Comparison of ENCODE assay signal across 1 cellular context in the genomic region with DNA sequence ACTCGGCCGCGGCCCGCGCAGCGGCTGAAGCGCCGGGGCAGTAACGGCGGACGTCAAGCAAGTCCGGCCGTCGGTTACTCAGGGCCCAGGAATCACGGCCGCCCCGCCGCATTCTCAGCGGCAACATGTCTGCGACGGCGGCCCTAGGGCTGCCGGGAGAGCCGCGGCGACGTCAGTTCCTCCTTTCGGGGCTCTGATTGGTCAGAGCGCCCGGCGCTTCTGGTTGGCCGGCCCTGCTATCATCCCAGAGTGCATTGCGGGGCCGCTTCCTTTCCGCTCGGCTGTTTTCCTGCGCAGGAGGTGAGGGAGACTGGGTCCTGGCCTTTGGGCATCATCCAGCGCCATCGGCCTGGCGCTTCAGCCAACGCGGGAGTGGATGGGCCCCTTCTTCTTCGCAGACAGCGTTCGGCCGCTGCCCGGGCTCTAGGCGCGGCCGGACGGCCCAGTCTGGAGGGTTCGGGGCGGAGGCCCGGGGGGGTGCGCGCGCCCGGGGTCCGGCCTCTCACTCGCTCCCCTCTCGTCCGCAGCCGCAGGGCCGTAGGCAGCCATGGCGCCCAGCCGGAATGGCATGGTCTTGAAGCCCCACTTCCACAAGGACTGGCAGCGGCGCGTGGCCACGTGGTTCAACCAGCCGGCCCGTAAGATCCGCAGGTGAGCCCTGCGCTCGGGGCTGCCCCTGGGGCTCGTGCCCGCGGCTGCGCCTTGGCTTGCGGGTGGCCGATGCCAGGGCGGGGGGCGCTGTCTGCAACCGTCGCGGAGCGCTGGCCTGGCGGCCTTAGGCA.
TF ChIP-seq lines count a peak whose summit lies in the region.

Gene RPL13 (plus strand): TSS at position 270 of the 782 bp plus-strand sequence. CDS start 278 bp downstream, at position 548.

TF ChIP-seq in K562, 482 proteins besides CTCF, POLR2A, EP300 and RAD21 (continued from another document and continues in another):
- no peak for TF ChIP-seq ZNF407 (IDR thresholded peaks at IDR 0.05; ENCODE audit: low read depth)
- TF ChIP-seq TAL1 (IDR thresholded peaks at IDR 0.05): no peak
- TF ChIP-seq CBX8 (IDR thresholded peaks at IDR 0.05; ENCODE audit: borderline replicate concordance, extremely low read depth, low read depth, low read length, poor library complexity, severe bottlenecking): no peak
- TF ChIP-seq ARHGAP35 (IDR thresholded peaks at IDR 0.05; ENCODE audit: partially characterized antibody): no peak
- peak; percentile 98 for TF ChIP-seq POLR2AphosphoS5 (IDR thresholded peaks at IDR 0.05; ENCODE audit: control insufficient read depth, insufficient read depth, low read depth, low read length)
- peak; percentile 69 for TF ChIP-seq GMEB1 (CRISPR knock-in tag; IDR thresholded peaks at IDR 0.05)
- TF ChIP-seq ZNF175 (CRISPR knock-in tag; IDR thresholded peaks at IDR 0.05; ENCODE audit: low read depth): 0 out of 2 replicates have a peak, but pooled peaks have one; percentile 1
- no peak for TF ChIP-seq ZNF316 (IDR thresholded peaks at IDR 0.05)
- no peak; a peak in 1 of 4 replicates for TF ChIP-seq TBL1XR1 (IDR thresholded peaks at IDR 0.05; ENCODE audit: low read length in 2 of 2)
- no peak for TF ChIP-seq ERF (CRISPR knock-in tag; IDR thresholded peaks at IDR 0.05)
- no peak for TF ChIP-seq EWSR1 (IDR thresholded peaks at IDR 0.05; ENCODE audit: borderline replicate concordance, low read depth, partially characterized antibody)
- peak; percentile 88 for TF ChIP-seq PML (IDR thresholded peaks at IDR 0.05; ENCODE audit: low read length)
- peak; percentile 99 for TF ChIP-seq POLR2B (IDR thresholded peaks at IDR 0.05; ENCODE audit: low read depth, partially characterized antibody)
- peak; percentile 70 for TF ChIP-seq ELF1 (tag; IDR thresholded peaks at IDR 0.05)
- TF ChIP-seq NFXL1 (CRISPR knock-in tag; IDR thresholded peaks at IDR 0.05): no peak
- TF ChIP-seq CHCHD3 (CRISPR knock-in tag; IDR thresholded peaks at IDR 0.05): peak; percentile 73
- no peak for TF ChIP-seq SMAD3 (CRISPR knock-in tag; conservative IDR thresholded peaks at IDR 0.05)
- no peak for TF ChIP-seq KLF16 (IDR thresholded peaks at IDR 0.05)
- no peak; the same call in 1 of the 2 replicates for TF ChIP-seq ZNF589 (CRISPR knock-in tag; IDR thresholded peaks at IDR 0.05; ENCODE audit: low read depth)
- peak; percentile 66 for TF ChIP-seq U2AF1 (optimal IDR thresholded peaks at IDR 0.05; ENCODE audit: low read depth, low read length)
- TF ChIP-seq ZNF766 (CRISPR knock-in tag; conservative IDR thresholded peaks at IDR 0.05): peak; percentile 54; the same call in 1 of the 2 replicates
- TF ChIP-seq BRD9 (IDR thresholded peaks at IDR 0.05; ENCODE audit: low read depth, partially characterized antibody): peak; percentile 99
- TF ChIP-seq, protein P1, sequence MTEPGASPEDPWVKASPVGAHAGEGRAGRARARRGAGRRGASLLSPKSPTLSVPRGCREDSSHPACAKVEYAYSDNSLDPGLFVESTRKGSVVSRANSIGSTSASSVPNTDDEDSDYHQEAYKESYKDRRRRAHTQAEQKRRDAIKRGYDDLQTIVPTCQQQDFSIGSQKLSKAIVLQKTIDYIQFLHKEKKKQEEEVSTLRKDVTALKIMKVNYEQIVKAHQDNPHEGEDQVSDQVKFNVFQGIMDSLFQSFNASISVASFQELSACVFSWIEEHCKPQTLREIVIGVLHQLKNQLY (CRISPR knock-in tag; conservative IDR thresholded peaks at IDR 0.05): peak in 1 of 2 experiments; percentile 79; a peak in 2 of 4 replicates
- TF ChIP-seq SMAD2 (IDR thresholded peaks at IDR 0.05; ENCODE audit: low read depth, low read length): no peak
- no peak for TF ChIP-seq ADNP (tag; IDR thresholded peaks at IDR 0.05)
- TF ChIP-seq KAT7 (CRISPR knock-in tag; IDR thresholded peaks at IDR 0.05; ENCODE audit: borderline replicate concordance): 0 out of 2 replicates have a peak, but pooled peaks have one; percentile 12
- no peak; the same call in 1 of the 2 replicates for TF ChIP-seq ZNF717 (CRISPR knock-in tag; IDR thresholded peaks at IDR 0.05)
- TF ChIP-seq, protein P2, sequence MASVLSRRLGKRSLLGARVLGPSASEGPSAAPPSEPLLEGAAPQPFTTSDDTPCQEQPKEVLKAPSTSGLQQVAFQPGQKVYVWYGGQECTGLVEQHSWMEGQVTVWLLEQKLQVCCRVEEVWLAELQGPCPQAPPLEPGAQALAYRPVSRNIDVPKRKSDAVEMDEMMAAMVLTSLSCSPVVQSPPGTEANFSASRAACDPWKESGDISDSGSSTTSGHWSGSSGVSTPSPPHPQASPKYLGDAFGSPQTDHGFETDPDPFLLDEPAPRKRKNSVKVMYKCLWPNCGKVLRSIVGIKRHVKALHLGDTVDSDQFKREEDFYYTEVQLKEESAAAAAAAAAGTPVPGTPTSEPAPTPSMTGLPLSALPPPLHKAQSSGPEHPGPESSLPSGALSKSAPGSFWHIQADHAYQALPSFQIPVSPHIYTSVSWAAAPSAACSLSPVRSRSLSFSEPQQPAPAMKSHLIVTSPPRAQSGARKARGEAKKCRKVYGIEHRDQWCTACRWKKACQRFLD (CRISPR knock-in tag; IDR thresholded peaks at IDR 0.05): no peak
- TF ChIP-seq, protein P3, sequence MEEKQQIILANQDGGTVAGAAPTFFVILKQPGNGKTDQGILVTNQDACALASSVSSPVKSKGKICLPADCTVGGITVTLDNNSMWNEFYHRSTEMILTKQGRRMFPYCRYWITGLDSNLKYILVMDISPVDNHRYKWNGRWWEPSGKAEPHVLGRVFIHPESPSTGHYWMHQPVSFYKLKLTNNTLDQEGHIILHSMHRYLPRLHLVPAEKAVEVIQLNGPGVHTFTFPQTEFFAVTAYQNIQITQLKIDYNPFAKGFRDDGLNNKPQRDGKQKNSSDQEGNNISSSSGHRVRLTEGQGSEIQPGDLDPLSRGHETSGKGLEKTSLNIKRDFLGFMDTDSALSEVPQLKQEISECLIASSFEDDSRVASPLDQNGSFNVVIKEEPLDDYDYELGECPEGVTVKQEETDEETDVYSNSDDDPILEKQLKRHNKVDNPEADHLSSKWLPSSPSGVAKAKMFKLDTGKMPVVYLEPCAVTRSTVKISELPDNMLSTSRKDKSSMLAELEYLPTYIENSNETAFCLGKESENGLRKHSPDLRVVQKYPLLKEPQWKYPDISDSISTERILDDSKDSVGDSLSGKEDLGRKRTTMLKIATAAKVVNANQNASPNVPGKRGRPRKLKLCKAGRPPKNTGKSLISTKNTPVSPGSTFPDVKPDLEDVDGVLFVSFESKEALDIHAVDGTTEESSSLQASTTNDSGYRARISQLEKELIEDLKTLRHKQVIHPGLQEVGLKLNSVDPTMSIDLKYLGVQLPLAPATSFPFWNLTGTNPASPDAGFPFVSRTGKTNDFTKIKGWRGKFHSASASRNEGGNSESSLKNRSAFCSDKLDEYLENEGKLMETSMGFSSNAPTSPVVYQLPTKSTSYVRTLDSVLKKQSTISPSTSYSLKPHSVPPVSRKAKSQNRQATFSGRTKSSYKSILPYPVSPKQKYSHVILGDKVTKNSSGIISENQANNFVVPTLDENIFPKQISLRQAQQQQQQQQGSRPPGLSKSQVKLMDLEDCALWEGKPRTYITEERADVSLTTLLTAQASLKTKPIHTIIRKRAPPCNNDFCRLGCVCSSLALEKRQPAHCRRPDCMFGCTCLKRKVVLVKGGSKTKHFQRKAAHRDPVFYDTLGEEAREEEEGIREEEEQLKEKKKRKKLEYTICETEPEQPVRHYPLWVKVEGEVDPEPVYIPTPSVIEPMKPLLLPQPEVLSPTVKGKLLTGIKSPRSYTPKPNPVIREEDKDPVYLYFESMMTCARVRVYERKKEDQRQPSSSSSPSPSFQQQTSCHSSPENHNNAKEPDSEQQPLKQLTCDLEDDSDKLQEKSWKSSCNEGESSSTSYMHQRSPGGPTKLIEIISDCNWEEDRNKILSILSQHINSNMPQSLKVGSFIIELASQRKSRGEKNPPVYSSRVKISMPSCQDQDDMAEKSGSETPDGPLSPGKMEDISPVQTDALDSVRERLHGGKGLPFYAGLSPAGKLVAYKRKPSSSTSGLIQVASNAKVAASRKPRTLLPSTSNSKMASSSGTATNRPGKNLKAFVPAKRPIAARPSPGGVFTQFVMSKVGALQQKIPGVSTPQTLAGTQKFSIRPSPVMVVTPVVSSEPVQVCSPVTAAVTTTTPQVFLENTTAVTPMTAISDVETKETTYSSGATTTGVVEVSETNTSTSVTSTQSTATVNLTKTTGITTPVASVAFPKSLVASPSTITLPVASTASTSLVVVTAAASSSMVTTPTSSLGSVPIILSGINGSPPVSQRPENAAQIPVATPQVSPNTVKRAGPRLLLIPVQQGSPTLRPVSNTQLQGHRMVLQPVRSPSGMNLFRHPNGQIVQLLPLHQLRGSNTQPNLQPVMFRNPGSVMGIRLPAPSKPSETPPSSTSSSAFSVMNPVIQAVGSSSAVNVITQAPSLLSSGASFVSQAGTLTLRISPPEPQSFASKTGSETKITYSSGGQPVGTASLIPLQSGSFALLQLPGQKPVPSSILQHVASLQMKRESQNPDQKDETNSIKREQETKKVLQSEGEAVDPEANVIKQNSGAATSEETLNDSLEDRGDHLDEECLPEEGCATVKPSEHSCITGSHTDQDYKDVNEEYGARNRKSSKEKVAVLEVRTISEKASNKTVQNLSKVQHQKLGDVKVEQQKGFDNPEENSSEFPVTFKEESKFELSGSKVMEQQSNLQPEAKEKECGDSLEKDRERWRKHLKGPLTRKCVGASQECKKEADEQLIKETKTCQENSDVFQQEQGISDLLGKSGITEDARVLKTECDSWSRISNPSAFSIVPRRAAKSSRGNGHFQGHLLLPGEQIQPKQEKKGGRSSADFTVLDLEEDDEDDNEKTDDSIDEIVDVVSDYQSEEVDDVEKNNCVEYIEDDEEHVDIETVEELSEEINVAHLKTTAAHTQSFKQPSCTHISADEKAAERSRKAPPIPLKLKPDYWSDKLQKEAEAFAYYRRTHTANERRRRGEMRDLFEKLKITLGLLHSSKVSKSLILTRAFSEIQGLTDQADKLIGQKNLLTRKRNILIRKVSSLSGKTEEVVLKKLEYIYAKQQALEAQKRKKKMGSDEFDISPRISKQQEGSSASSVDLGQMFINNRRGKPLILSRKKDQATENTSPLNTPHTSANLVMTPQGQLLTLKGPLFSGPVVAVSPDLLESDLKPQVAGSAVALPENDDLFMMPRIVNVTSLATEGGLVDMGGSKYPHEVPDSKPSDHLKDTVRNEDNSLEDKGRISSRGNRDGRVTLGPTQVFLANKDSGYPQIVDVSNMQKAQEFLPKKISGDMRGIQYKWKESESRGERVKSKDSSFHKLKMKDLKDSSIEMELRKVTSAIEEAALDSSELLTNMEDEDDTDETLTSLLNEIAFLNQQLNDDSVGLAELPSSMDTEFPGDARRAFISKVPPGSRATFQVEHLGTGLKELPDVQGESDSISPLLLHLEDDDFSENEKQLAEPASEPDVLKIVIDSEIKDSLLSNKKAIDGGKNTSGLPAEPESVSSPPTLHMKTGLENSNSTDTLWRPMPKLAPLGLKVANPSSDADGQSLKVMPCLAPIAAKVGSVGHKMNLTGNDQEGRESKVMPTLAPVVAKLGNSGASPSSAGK (IDR thresholded peaks at IDR 0.05): peak; percentile 80
- no peak for TF ChIP-seq MTA2 (IDR thresholded peaks at IDR 0.05; ENCODE audit: low read depth)
- no peak for TF ChIP-seq ZNF561 (CRISPR knock-in tag; conservative IDR thresholded peaks at IDR 0.05)
- no peak for TF ChIP-seq TEAD2 (tag; IDR thresholded peaks at IDR 0.05)
